Comparison of ENCODE assay signal across 28 cellular contexts in genomic region chr3:124443446-124443845, GRCh38.
"Had no signal": no experiment of that assay in that cellular context is flagged by ENCODE, and none has a peak within 500 bp of the region (broad histone marks: within the 10 kb centered on the region; RNA-seq: fewer than 3 reads in every experiment).

No MANE protein-coding gene starts in this region.

- H3K9me3 Mint-ChIP-seq: stimulated activated effector memory CD8-positive, alpha-beta T cell treated with anti-CD3 and anti-CD28 coated beads, Interleukin-12 subunit alpha, Interleukin-12 subunit beta, amount 100 ng/mL, for 72 hours; stimulated activated memory B cell treated with anti-CD40 and anti-IgM and Interleukin-4, amounts not matched to agents 10 μg/mL and 1 μg/mL and 100 μg/mL, for 72 hours; stimulated activated naive B cell treated with anti-CD40 and anti-IgM and Interleukin-4, amounts not matched to agents 10 μg/mL and 1 μg/mL and 100 μg/mL, for 72 hours; stimulated activated naive CD8-positive, alpha-beta T cell treated with anti-CD3 and anti-CD28 coated beads, Interleukin-15, amount 100 ng/mL, for 72 hours; stimulated activated naive CD8-positive, alpha-beta T cell treated with anti-CD3 and anti-CD28 coated beads, Interleukin-15, Interleukin-2, amounts not matched to agents 100 ng/mL and 50 ng/mL, for 24 hours; type B pancreatic cell had no signal

- H3K27ac ChIP-seq: stomach, suprapubic skin, testis, thoracic aorta, thyroid gland, tibial artery, tibial nerve, transverse colon, upper lobe of left lung, upper lobe of right lung, uterus, vagina had no signal

- ATAC-seq: stimulated activated effector memory CD8-positive, alpha-beta T cell treated with anti-CD3 and anti-CD28 coated beads, Interleukin-12 subunit alpha, Interleukin-12 subunit beta, amount 100 ng/mL, for 72 hours; stimulated activated memory B cell treated with anti-CD40 and anti-IgM and Interleukin-4, amounts not matched to agents 10 μg/mL and 1 μg/mL and 100 μg/mL, for 72 hours; stimulated activated naive B cell treated with anti-CD40 and anti-IgM and Interleukin-4, amounts not matched to agents 10 μg/mL and 1 μg/mL and 100 μg/mL, for 72 hours; stimulated activated naive CD8-positive, alpha-beta T cell treated with anti-CD3 and anti-CD28 coated beads, Interleukin-15, amount 100 ng/mL, for 72 hours; stimulated activated naive CD8-positive, alpha-beta T cell treated with anti-CD3 and anti-CD28 coated beads, Interleukin-15, Interleukin-2, amounts not matched to agents 100 U/mL and 50 U/mL, for 24 hours; upper lobe of right lung had no signal

- H3K4me3 Mint-ChIP-seq: stimulated activated effector memory CD8-positive, alpha-beta T cell treated with anti-CD3 and anti-CD28 coated beads, Interleukin-12 subunit alpha, Interleukin-12 subunit beta, amount 100 ng/mL, for 72 hours; stimulated activated memory B cell treated with anti-CD40 and anti-IgM and Interleukin-4, amounts not matched to agents 10 μg/mL and 1 μg/mL and 100 μg/mL, for 72 hours; stimulated activated naive B cell treated with anti-CD40 and anti-IgM and Interleukin-4, amounts not matched to agents 10 μg/mL and 1 μg/mL and 100 μg/mL, for 72 hours; stimulated activated naive CD8-positive, alpha-beta T cell treated with anti-CD3 and anti-CD28 coated beads, Interleukin-15, amount 100 ng/mL, for 72 hours; stimulated activated naive CD8-positive, alpha-beta T cell treated with anti-CD3 and anti-CD28 coated beads, Interleukin-15, Interleukin-2, amounts not matched to agents 100 ng/mL and 50 ng/mL, for 24 hours; type B pancreatic cell had no signal

- H3K4me1 Mint-ChIP-seq: stimulated activated effector memory CD8-positive, alpha-beta T cell treated with anti-CD3 and anti-CD28 coated beads, Interleukin-12 subunit alpha, Interleukin-12 subunit beta, amount 100 ng/mL, for 72 hours; stimulated activated memory B cell treated with anti-CD40 and anti-IgM and Interleukin-4, amounts not matched to agents 10 μg/mL and 1 μg/mL and 100 μg/mL, for 72 hours; stimulated activated naive B cell treated with anti-CD40 and anti-IgM and Interleukin-4, amounts not matched to agents 10 μg/mL and 1 μg/mL and 100 μg/mL, for 72 hours; stimulated activated naive CD8-positive, alpha-beta T cell treated with anti-CD3 and anti-CD28 coated beads, Interleukin-15, amount 100 ng/mL, for 72 hours had no signal

- H3K27ac Mint-ChIP-seq: stimulated activated effector memory CD8-positive, alpha-beta T cell treated with anti-CD3 and anti-CD28 coated beads, Interleukin-12 subunit alpha, Interleukin-12 subunit beta, amount 100 ng/mL, for 72 hours; stimulated activated memory B cell treated with anti-CD40 and anti-IgM and Interleukin-4, amounts not matched to agents 10 μg/mL and 1 μg/mL and 100 μg/mL, for 72 hours; stimulated activated naive B cell treated with anti-CD40 and anti-IgM and Interleukin-4, amounts not matched to agents 10 μg/mL and 1 μg/mL and 100 μg/mL, for 72 hours; stimulated activated naive CD8-positive, alpha-beta T cell treated with anti-CD3 and anti-CD28 coated beads, Interleukin-15, amount 100 ng/mL, for 72 hours; stimulated activated naive CD8-positive, alpha-beta T cell treated with anti-CD3 and anti-CD28 coated beads, Interleukin-15, Interleukin-2, amounts not matched to agents 100 ng/mL and 50 ng/mL, for 24 hours; type B pancreatic cell had no signal

- H3K4me3 ChIP-seq: stomach, suprapubic skin, testis, thoracic aorta, thyroid gland, tibial artery, tibial nerve, transverse colon, upper lobe of left lung, upper lobe of right lung, uterus, vagina had no signal

- H3K27me3 Mint-ChIP-seq: type B pancreatic cell had no signal

- DNase-seq: stimulated activated CD4-positive, alpha-beta T cell treated with anti-CD3 and anti-CD28 coated beads, Interleukin-2, amount 100 ng/mL, for 48 hours; stimulated activated CD4-positive, alpha-beta T cell treated with anti-CD3 and anti-CD28 coated beads, Interleukin-4, amount 100 ng/mL, for 1 hour; stimulated activated CD4-positive, alpha-beta T cell treated with anti-CD3 and anti-CD28 coated beads, Interleukin-4, amount 100 ng/mL, for 24 hours; stimulated activated CD4-positive, alpha-beta T cell treated with anti-CD3 and anti-CD28 coated beads, Interleukin-4, amount 100 ng/mL, for 4 hours; stimulated activated CD8-positive, alpha-beta memory T cell treated with anti-CD3 and anti-CD28 coated beads, Interleukin-4, amount 100 ng/mL, for 48 hours; stimulated activated naive B cell treated with anti-CD40 and anti-IgM and Interleukin-4, amounts not matched to agents 10 μg/mL and 1 μg/mL and 100 μg/mL, for 72 hours; stimulated activated naive CD4-positive, alpha-beta T cell; stimulated activated naive CD4-positive, alpha-beta T cell treated with Interleukin-2 at 50 U/mL for 16 hours; stimulated activated naive CD8-positive, alpha-beta T cell treated with anti-CD3 and anti-CD28 coated beads, Interleukin-15, amount 100 ng/mL, for 72 hours; stimulated activated naive CD8-positive, alpha-beta T cell treated with anti-CD3 and anti-CD28 coated beads, Interleukin-15, Interleukin-2, amounts not matched to agents 100 U/mL and 50 U/mL, for 24 hours; stomach; substantia nigra; testis; thyroid gland; tibial artery; transverse colon; trophoblast cell; upper lobe of left lung; upper lobe of right lung; uterus had no signal

- H3K27me3 ChIP-seq: stomach, suprapubic skin, testis, thyroid gland, tibial artery, tibial nerve, transverse colon, upper lobe of left lung, upper lobe of right lung, uterus, vagina had no signal

- H3K36me3 Mint-ChIP-seq: stimulated activated effector memory CD8-positive, alpha-beta T cell treated with anti-CD3 and anti-CD28 coated beads, Interleukin-12 subunit alpha, Interleukin-12 subunit beta, amount 100 ng/mL, for 72 hours; stimulated activated memory B cell treated with anti-CD40 and anti-IgM and Interleukin-4, amounts not matched to agents 10 μg/mL and 1 μg/mL and 100 μg/mL, for 72 hours; stimulated activated naive B cell treated with anti-CD40 and anti-IgM and Interleukin-4, amounts not matched to agents 10 μg/mL and 1 μg/mL and 100 μg/mL, for 72 hours had no signal
